9 cellular contexts compared by ENCODE assay signal in the genomic region with DNA sequence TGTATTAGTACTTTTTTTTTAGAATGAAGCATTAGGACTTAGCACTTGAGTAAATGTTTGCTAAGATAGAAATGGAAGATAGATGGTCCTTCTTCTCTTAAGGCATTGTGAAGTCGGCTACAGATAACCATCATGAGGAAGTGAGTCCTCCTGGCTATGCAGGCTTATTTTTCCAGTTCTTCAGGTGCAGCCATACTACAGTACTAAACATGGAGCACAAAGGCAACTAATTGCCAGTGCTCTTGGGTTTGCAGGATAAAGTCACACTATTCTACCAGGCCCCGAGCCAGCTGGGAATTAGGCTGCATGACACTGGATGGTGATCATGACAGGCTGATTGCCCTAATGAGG.
DNase-seq lines count a peak whose midpoint lies in the region; ATAC-seq and TF ChIP-seq lines count a peak whose summit lies in the region.
"Had no signal": no experiment of that assay in that cellular context is flagged by ENCODE, and none has a peak within 500 bp of the region (broad histone marks: within the 10 kb centered on the region; RNA-seq: fewer than 3 reads in every experiment).

No MANE protein-coding gene starts in this region.

- peaks cover 74% of the 10 kb centered on the region for H3K4me1 Mint-ChIP-seq in CD4-positive, alpha-beta T cell (ENCODE audit: low read depth)

- peak overlapping the region; percentile 82 for H3K27ac ChIP-seq in CD4-positive, alpha-beta T cell (ENCODE audit: low read depth, low read length)
- H3K27ac ChIP-seq in HL-60 (replicated peaks): peak overlapping the region; percentile 78
- H3K27ac ChIP-seq in cingulate gyrus (ENCODE audit: low read depth, low read length): peak overlapping the region; percentile 86
- peak overlapping the region; percentile 96 for H3K27ac ChIP-seq in neutrophil

- H3K9me3 ChIP-seq in CD4-positive, alpha-beta T cell (ENCODE audit: control insufficient read depth, low read length): no peaks in the 10 kb centered on the region
- no peaks in the 10 kb centered on the region for H3K9me3 ChIP-seq in neutrophil
- H3K9me3 ChIP-seq in mucosa of descending colon: no peaks in the 10 kb centered on the region

- CTCF ChIA-PET in CD4-positive, alpha-beta T cell (lab: Charles Lee): interaction anchor here (1.3 to 4.8 kb wide), 5 partner anchors 9 to 109 kb away, joined by 3 to 25 read pairs (median 5); no protein-coding TSS in a partner anchor

- intact Hi-C loops in CD4-positive, alpha-beta T cell (cut with DNase I, micrococcal nuclease): loop anchor here in 1 of 2 experiments (1.0 to 2.0 kb wide), 3 partner anchors 14 to 108 kb away; no protein-coding TSS in a partner anchor
- intact Hi-C loops in mucosa of descending colon (cut with DNase I, micrococcal nuclease): no loop called here

- H3K27me3 ChIP-seq in CD4-positive, alpha-beta T cell (ENCODE audit: control insufficient read depth, insufficient read depth, low read length): no peaks in the 10 kb centered on the region
- H3K27me3 ChIP-seq in HL-60 (ENCODE audit: insufficient read depth, poor library complexity, severe bottlenecking): no peaks in the 10 kb centered on the region
- no peaks in the 10 kb centered on the region for H3K27me3 ChIP-seq in neutrophil

- no peaks in the 10 kb centered on the region for H3K27me3 Mint-ChIP-seq in CD4-positive, alpha-beta T cell

- DNase-seq in CD4-positive, alpha-beta T cell: no peak
- DNase-seq in HL-60 (ENCODE audit: low read depth in 1 of 2, low spot score in 1 of 2) (no peak), mucosa of descending colon (no peak), dedifferentiated amniotic fluid mesenchymal stem cell (ENCODE audit: extremely low spot score) (no peak)
- no peak for DNase-seq in activated CD4-positive, alpha-beta T cell treated with anti-CD3 and anti-CD28 coated beads, Interleukin-2, amount 50 U/mL, for 48 hours
- DNase-seq: erythroblast had no signal

- ATAC-seq in CD4-positive, alpha-beta T cell (ENCODE audit: poor library complexity): no peak
- ATAC-seq in mucosa of descending colon: no peak
- no peak for ATAC-seq in SK-N-SH treated with all-trans-retinoic acid at 6 μM for 48 hours

- no peak for TF ChIP-seq CTCF in CD4-positive, alpha-beta T cell (IDR thresholded peaks at IDR 0.05)
- TF ChIP-seq CTCF in HL-60 (IDR thresholded peaks at IDR 0.05; ENCODE audit: insufficient read depth, low read length) (no peak), neutrophil (IDR thresholded peaks at IDR 0.05) (no peak), mucosa of descending colon (IDR thresholded peaks at IDR 0.05) (no peak)

- peak overlapping the region; percentile 99 for H3K27ac Mint-ChIP-seq in CD4-positive, alpha-beta T cell

- peak overlapping the region; percentile 99 for H3K4me3 Mint-ChIP-seq in CD4-positive, alpha-beta T cell

- H3K4me1 ChIP-seq in neutrophil (ENCODE audit: control insufficient read depth in 1 of 2, insufficient read depth in 1 of 2, low read depth in 1 of 2, low read length in 1 of 2): peaks cover 62 to 75% of the 10 kb centered on the region in 2 experiments
- peaks cover 2% of the 10 kb centered on the region for H3K4me1 ChIP-seq in mucosa of descending colon (ENCODE audit: low read depth)

- peaks cover 71% of the 10 kb centered on the region for H3K36me3 Mint-ChIP-seq in CD4-positive, alpha-beta T cell (ENCODE audit: low read depth)

- H3K9me3 Mint-ChIP-seq in CD4-positive, alpha-beta T cell: no peaks in the 10 kb centered on the region

- H3K4me3 ChIP-seq in HL-60 (replicated peaks; ENCODE audit: insufficient read depth, low read length): no peak overlapping the region; the same call in 1 of the 2 replicates
- H3K4me3 ChIP-seq in neutrophil (ENCODE audit: low read depth in 1 of 2, low read length in 1 of 2): peak overlapping the region; percentile 77 to 98
- H3K4me3 ChIP-seq in mucosa of descending colon: no peak overlapping the region

- POLR2A ChIA-PET in CD4-positive, alpha-beta T cell (lab: Charles Lee): interaction anchor here (0.6 to 10.9 kb wide), 20 partner anchors 11 to 917 kb away, joined by 3 to 167 read pairs (median 5); no protein-coding TSS in a partner anchor

- H3K36me3 ChIP-seq in neutrophil (peaks cover 5% of the 10 kb centered on the region), mucosa of descending colon (ENCODE audit: low read depth) (no peaks in the 10 kb centered on the region)

TF ChIP-seq in SK-N-SH treated with all-trans-retinoic acid at 6 μM for 48 hours, 23 proteins besides CTCF, POLR2A, EP300 and RAD21:
- TF ChIP-seq SNAI2 (CRISPR knock-in tag; IDR thresholded peaks at IDR 0.05) (no peak), POU6F1 (CRISPR knock-in tag; IDR thresholded peaks at IDR 0.05; ENCODE audit: borderline replicate concordance, low read depth) (no peak), OSR1 (CRISPR knock-in tag; IDR thresholded peaks at IDR 0.05) (no peak), PPARA (CRISPR knock-in tag; IDR thresholded peaks at IDR 0.05; ENCODE audit: borderline replicate concordance) (no peak), PATZ1 (CRISPR knock-in tag; IDR thresholded peaks at IDR 0.05; ENCODE audit: borderline replicate concordance) (no peak), ZC3H10 (CRISPR knock-in tag; IDR thresholded peaks at IDR 0.05) (no peak), CSRNP3 (CRISPR knock-in tag; IDR thresholded peaks at IDR 0.05) (no peak), GLIS3 (CRISPR knock-in tag; IDR thresholded peaks at IDR 0.05) (no peak)

Comparison
In these comparisons a context has a peak if more than half of its experiments do, and no peak if none do; other contexts are left out.
1. H3K4me3 ChIP-seq: peak in neutrophil (2 of 2); none in HL-60 (single experiment) and mucosa of descending colon (single experiment).
2. Peak in every context shown above with its lines, with median percentiles within 50 percentile points of each other: H3K27ac ChIP-seq.